18 cellular contexts compared by ENCODE assay signal in the genomic region with DNA sequence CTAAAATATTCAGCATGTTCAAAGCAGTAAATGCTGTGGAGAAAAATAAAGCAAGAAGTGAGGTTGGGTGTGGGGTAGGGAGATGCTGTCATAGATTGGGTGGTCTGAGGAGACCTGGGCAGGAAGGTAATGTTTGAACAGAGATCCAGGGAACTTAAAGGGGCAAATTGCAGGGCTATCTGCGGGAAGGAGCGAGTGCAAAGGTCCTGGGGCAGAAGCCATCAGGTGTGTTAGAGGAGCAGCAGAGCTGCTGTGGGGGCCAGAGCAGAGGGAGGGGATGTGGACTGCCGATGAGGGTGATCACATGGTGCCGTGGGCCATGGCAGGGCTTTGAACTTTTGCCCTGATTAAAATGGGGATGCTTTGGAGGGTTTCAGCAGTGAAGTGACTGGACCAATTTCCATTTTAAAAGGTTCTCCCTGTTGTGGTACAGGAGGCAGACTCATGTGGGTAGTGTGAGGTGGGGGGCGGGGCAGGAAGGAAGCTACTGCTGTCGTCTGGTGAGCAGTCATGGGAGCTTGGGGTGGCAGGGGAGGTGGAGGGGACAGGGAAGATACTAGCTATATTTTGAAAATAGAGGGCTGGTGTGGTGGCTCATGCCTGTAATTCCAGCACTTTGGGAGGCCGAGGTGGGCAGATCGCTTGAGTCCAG. TPM values are rescaled to one million over a fixed set of nuclear protein-coding genes. Genes with fewer than 3 reads are reported as not detected.
DNase-seq lines count a peak whose midpoint lies in the region; ATAC-seq lines count a peak whose summit lies in the region.
"Had no signal": no experiment of that assay in that cellular context is flagged by ENCODE, and none has a peak within 500 bp of the region (broad histone marks: within the 10 kb centered on the region; RNA-seq: fewer than 3 reads in every experiment).

No MANE protein-coding gene starts in this region.

- no peaks in the 10 kb centered on the region for H4K20me1 ChIP-seq in BLaER1 treated with 17β-estradiol and CSF1 and Interleukin-3, amounts not matched to agents 10 nM and 100 nM

- H3K36me3 Mint-ChIP-seq in activated naive CD4-positive, alpha-beta T cell treated with anti-CD3 and anti-CD28 coated beads for 36 hours (ENCODE audit: low read depth) = no peaks in the 10 kb centered on the region
- H3K36me3 Mint-ChIP-seq in activated CD8-positive, alpha-beta T cell treated with anti-CD3 and anti-CD28 coated beads, Interleukin-2, amount 10 ng/mL, durations not matched to agents 7 days and 5 days (ENCODE audit: low read depth) = no peaks in the 10 kb centered on the region
- H3K36me3 Mint-ChIP-seq: CD14-positive monocyte had no signal

- peaks cover 16% of the 10 kb centered on the region for H3K27me3 Mint-ChIP-seq in activated naive CD4-positive, alpha-beta T cell treated with anti-CD3 and anti-CD28 coated beads for 36 hours (ENCODE audit: low read depth)
- H3K27me3 Mint-ChIP-seq in activated CD8-positive, alpha-beta T cell treated with anti-CD3 and anti-CD28 coated beads, Interleukin-2, amount 10 ng/mL, durations not matched to agents 7 days and 5 days (ENCODE audit: low read depth) = no peaks in the 10 kb centered on the region

- H3K27ac Mint-ChIP-seq in activated naive CD4-positive, alpha-beta T cell treated with anti-CD3 and anti-CD28 coated beads for 36 hours = no peak overlapping the region
- no peak overlapping the region for H3K27ac Mint-ChIP-seq in activated CD8-positive, alpha-beta T cell treated with anti-CD3 and anti-CD28 coated beads, Interleukin-2, amount 10 ng/mL, durations not matched to agents 7 days and 5 days

- POLR2A ChIA-PET in activated CD8-positive, alpha-beta T cell treated with anti-CD3 and anti-CD28 coated beads, Interleukin-2, amount 10 ng/mL, durations not matched to agents 7 days and 5 days (lab: Charles Lee) = no interaction called here

- CTCF ChIA-PET in activated naive CD4-positive, alpha-beta T cell treated with anti-CD3 and anti-CD28 coated beads for 36 hours (lab: Charles Lee) = no interaction called here
- CTCF ChIA-PET in activated CD8-positive, alpha-beta T cell treated with anti-CD3 and anti-CD28 coated beads, Interleukin-2, amount 10 ng/mL, durations not matched to agents 7 days and 5 days (lab: Charles Lee) = no interaction called here

- peak overlapping the region in 8 of 11 experiments; percentile 7 to 45 (median 38); a peak in 13 of 22 replicates for H3K4me2 ChIP-seq in BLaER1 treated with 17β-estradiol and CSF1 and Interleukin-3, amounts not matched to agents 10 nM and 100 nM

- peaks cover 0 to 25% (median 0%) of the 10 kb centered on the region in 11 experiments; a peak in 4 of 22 replicates for H3K27me3 ChIP-seq in BLaER1 treated with 17β-estradiol and CSF1 and Interleukin-3, amounts not matched to agents 10 nM and 100 nM
- H3K27me3 ChIP-seq: Peyer's patch had no signal

- DNase-seq in activated naive CD4-positive, alpha-beta T cell treated with anti-CD3 and anti-CD28 coated beads for 36 hours = peak; percentile 20
- DNase-seq in activated naive CD4-positive, alpha-beta T cell treated with anti-CD3 and anti-CD28 coated beads, Interleukin-2, amount 50 U/mL, for 16 hours = no peak
- peak; percentile 46 for DNase-seq in Jurkat, Clone E6-1 (ENCODE audit: low read depth, low spot score)
- peak; percentile 41 for DNase-seq in activated CD8-positive, alpha-beta T cell treated with anti-CD3 and anti-CD28 coated beads, Interleukin-2, amount 10 ng/mL, durations not matched to agents 7 days and 5 days
- DNase-seq in NCI-H526 (lab: John Stamatoyannopoulos, UW) = no peak
- DNase-seq in A172 (ENCODE audit: low spot score) = no peak
- DNase-seq: DMS79, H9, NCI-H1417 treated with DMSO at 0.1 percent for 48 hours, NCI-H187 treated with DMSO at 0.1 percent for 48 hours, NCI-H345, NCI-H524 treated with DMSO at 0.1 percent for 48 hours, Peyer's patch had no signal

- H3K4me3 Mint-ChIP-seq in activated naive CD4-positive, alpha-beta T cell treated with anti-CD3 and anti-CD28 coated beads for 36 hours = no peak overlapping the region
- no peak overlapping the region for H3K4me3 Mint-ChIP-seq in activated CD8-positive, alpha-beta T cell treated with anti-CD3 and anti-CD28 coated beads, Interleukin-2, amount 10 ng/mL, durations not matched to agents 7 days and 5 days

- no peak overlapping the region for H3K4me3 ChIP-seq in BLaER1 treated with 17β-estradiol and CSF1 and Interleukin-3, amounts not matched to agents 10 nM and 100 nM
- no peak overlapping the region for H3K4me3 ChIP-seq in Jurkat, Clone E6-1 (ENCODE audit: low read length)
- H3K4me3 ChIP-seq: Peyer's patch had no signal

- no peak for ATAC-seq in activated CD8-positive, alpha-beta T cell treated with anti-CD3 and anti-CD28 coated beads, Interleukin-2, amount 10 ng/mL, durations not matched to agents 7 days and 5 days
- no peak for ATAC-seq in GM18861 (IDR thresholded peaks at IDR 0.05; ENCODE audit: unreplicated experiment)
- ATAC-seq: Right ventricle myocardium inferior had no signal

- H3K4me1 ChIP-seq in BLaER1 treated with 17β-estradiol and CSF1 and Interleukin-3, amounts not matched to agents 10 nM and 100 nM = peaks cover 0 to 20% (median 17%) of the 10 kb centered on the region in 10 experiments; a peak in 15 of 20 replicates
- H3K4me1 ChIP-seq: Peyer's patch had no signal

- H3K36me3 ChIP-seq in BLaER1 treated with 17β-estradiol and CSF1 and Interleukin-3, amounts not matched to agents 10 nM and 100 nM = no peaks in the 10 kb centered on the region
- H3K36me3 ChIP-seq: Peyer's patch had no signal

- no peak overlapping the region for H3K9ac ChIP-seq in BLaER1 treated with 17β-estradiol and CSF1 and Interleukin-3, amounts not matched to agents 10 nM and 100 nM

- peaks cover 0 to 12% (median 8%) of the 10 kb centered on the region in 11 experiments; a peak in 10 of 22 replicates for H3K9me3 ChIP-seq in BLaER1 treated with 17β-estradiol and CSF1 and Interleukin-3, amounts not matched to agents 10 nM and 100 nM (replicated peaks in 1 of 11)
- H3K9me3 ChIP-seq: Peyer's patch had no signal

- H3K27ac ChIP-seq in BLaER1 treated with 17β-estradiol and CSF1 and Interleukin-3, amounts not matched to agents 10 nM and 100 nM = no peak overlapping the region
- H3K27ac ChIP-seq: HL-60, Peyer's patch had no signal

- H3K9me3 Mint-ChIP-seq in activated naive CD4-positive, alpha-beta T cell treated with anti-CD3 and anti-CD28 coated beads for 36 hours = no peaks in the 10 kb centered on the region
- no peaks in the 10 kb centered on the region for H3K9me3 Mint-ChIP-seq in activated CD8-positive, alpha-beta T cell treated with anti-CD3 and anti-CD28 coated beads, Interleukin-2, amount 10 ng/mL, durations not matched to agents 7 days and 5 days (ENCODE audit: insufficient read depth)

- no peaks in the 10 kb centered on the region for H3K4me1 Mint-ChIP-seq in activated naive CD4-positive, alpha-beta T cell treated with anti-CD3 and anti-CD28 coated beads for 36 hours (ENCODE audit: low read depth)
- peaks cover 8% of the 10 kb centered on the region for H3K4me1 Mint-ChIP-seq in activated CD8-positive, alpha-beta T cell treated with anti-CD3 and anti-CD28 coated beads, Interleukin-2, amount 10 ng/mL, durations not matched to agents 7 days and 5 days (ENCODE audit: low read depth)
- H3K4me1 Mint-ChIP-seq: CD14-positive monocyte had no signal

- intact Hi-C loops in activated naive CD4-positive, alpha-beta T cell treated with anti-CD3 and anti-CD28 coated beads for 36 hours (cut with micrococcal nuclease) = no loop called here

RNA-seq across cellular contexts. Expression of gene TMEM132B, which starts 24.0 kb away (rescaled TPM):
- not detected for total RNA-seq in activated naive CD4-positive, alpha-beta T cell treated with anti-CD3 and anti-CD28 coated beads for 36 hours
- not detected for polyA plus RNA-seq in Jurkat, Clone E6-1 (2012; ENCODE audit: insufficient read depth, insufficient read length)
- not detected for total RNA-seq in activated CD8-positive, alpha-beta T cell treated with anti-CD3 and anti-CD28 coated beads, Interleukin-2, amount 10 ng/mL, durations not matched to agents 7 days and 5 days
- 0.60 and 0.67 TPM in 2 replicates for total RNA-seq in A172 (2014; rRNA removed; shearing (Covaris generic))
- polyA plus RNA-seq: CD14-positive monocyte had no signal

Comparison
In these comparisons a context has a peak if more than half of its experiments do, and no peak if none do; other contexts are left out.
1. DNase-seq: peak in activated naive CD4-positive, alpha-beta T cell treated with anti-CD3 and anti-CD28 coated beads for 36 hours (single experiment), Jurkat, Clone E6-1 (single experiment) and activated CD8-positive, alpha-beta T cell treated with anti-CD3 and anti-CD28 coated beads, Interleukin-2, amount 10 ng/mL, durations not matched to agents 7 days and 5 days (single experiment); none in activated naive CD4-positive, alpha-beta T cell treated with anti-CD3 and anti-CD28 coated beads, Interleukin-2, amount 50 U/mL, for 16 hours (single experiment), NCI-H526 (0 of 2) and A172 (single experiment).